Comparison of ENCODE assay signal across 8 cellular contexts in genomic region chr21:26389971-26390641, GRCh38.
DNase-seq lines count a peak whose midpoint lies in the region; ATAC-seq and TF ChIP-seq lines count a peak whose summit lies in the region.

No MANE protein-coding gene starts in this region.

- CTCF ChIA-PET in A673 (lab: Charles Lee), result no interaction called here

- TF ChIP-seq CTCF in brain (conservative IDR thresholded peaks at IDR 0.05) (no peak), A673 (conservative IDR thresholded peaks at IDR 0.05; ENCODE audit: low read depth, low read length) (no peak)

- H3K27me3 Mint-ChIP-seq in brain, result peaks cover 8% of the 10 kb centered on the region

- H3K4me1 ChIP-seq in A673 (ENCODE audit: insufficient read depth, low read length, poor library complexity, severe bottlenecking), result peaks cover 10% of the 10 kb centered on the region

- H3K4me3 ChIP-seq in MG63 (no peak overlapping the region), A673 (ENCODE audit: low read depth, low read length, poor library complexity, severe bottlenecking) (no peak overlapping the region)

- no TSS peak for BruUV-seq in A673 (replicated peaks; lab: Mats Ljungman, UMichigan)

- H3K27ac Mint-ChIP-seq in brain, result peak overlapping the region; percentile 22 to 89 (median 25)

- intact Hi-C loops in sciatic nerve (cut with DNase I) (no loop called here), A673 (cut with micrococcal nuclease; ENCODE audit: unreplicated experiment) (no loop called here)

- no peak overlapping the region for H3K27ac ChIP-seq in A673 (ENCODE audit: low read depth, low read length, poor library complexity, severe bottlenecking)

- no peaks in the 10 kb centered on the region for H3K36me3 Mint-ChIP-seq in brain

- peak; percentile 68 for DNase-seq in MG63
- DNase-seq in non-pigmented ciliary epithelial cell (ENCODE audit: low read depth), result peak; percentile 59
- no peak for DNase-seq in activated naive CD4-positive, alpha-beta T cell (lab: John Stamatoyannopoulos, UW)
- no peak for DNase-seq in sciatic nerve (ENCODE audit: low spot score)
- no peak for DNase-seq in A673 (ENCODE audit: low spot score)
- DNase-seq in HuH-7.5 (ENCODE audit: low spot score), result no peak

- no peak overlapping the region for H3K4me3 Mint-ChIP-seq in brain

- H3K9me3 ChIP-seq in MG63, result 0 out of 2 replicates have a peak, but pooled peaks cover 3% of the 10 kb centered on the region
- no peaks in the 10 kb centered on the region for H3K9me3 ChIP-seq in A673 (ENCODE audit: low read depth, low read length, poor library complexity, severe bottlenecking)

- peaks cover 39% of the 10 kb centered on the region for H3K4me1 Mint-ChIP-seq in brain

- ATAC-seq in GM18870 (IDR thresholded peaks at IDR 0.05; ENCODE audit: unreplicated experiment) (peak; percentile 69), sciatic nerve (no peak)

- H3K27me3 ChIP-seq in MG63 (no peaks in the 10 kb centered on the region), A673 (replicated peaks; ENCODE audit: insufficient read depth, low read depth, low read length, poor library complexity) (no peaks in the 10 kb centered on the region)

- POLR2A ChIA-PET in A673 (lab: Charles Lee; ENCODE audit: low non-redundant PET), result no interaction called here

- H3K36me3 ChIP-seq in MG63 (no peaks in the 10 kb centered on the region), A673 (ENCODE audit: insufficient read depth, low read length, poor library complexity, severe bottlenecking) (no peaks in the 10 kb centered on the region)

- peaks cover 0 to 18% (median 8%) of the 10 kb centered on the region in 5 experiments for H3K9me3 Mint-ChIP-seq in brain

Comparison
In these comparisons a context has a peak if more than half of its experiments do, and no peak if none do; other contexts are left out.
1. DNase-seq: peak in MG63 (single experiment) and non-pigmented ciliary epithelial cell (single experiment); none in activated naive CD4-positive, alpha-beta T cell (0 of 4), sciatic nerve (single experiment), A673 (single experiment) and HuH-7.5 (single experiment).